ENCODE assay signal across 14 cellular contexts in genomic region chr7:44415510-44415909, GRCh38.
DNase-seq lines count a peak whose midpoint lies in the region; ATAC-seq and TF ChIP-seq lines count a peak whose summit lies in the region.
"Had no signal": no experiment of that assay in that cellular context is flagged by ENCODE, and none has a peak within 500 bp of the region (broad histone marks: within the 10 kb centered on the region; RNA-seq: fewer than 3 reads in every experiment).

No MANE protein-coding gene starts in this region.

- peak overlapping the region; percentile 57 for H2BK5ac ChIP-seq in mesenchymal stem cell (ENCODE audit: low read depth, low read length, poor library complexity, severe bottlenecking)

- peak overlapping the region in 1 of 2 experiments; percentile 30 for H3K4ac ChIP-seq in mesenchymal stem cell (ENCODE audit: low read depth in 1 of 2, low read length in 2 of 2)

- peak overlapping the region; percentile 90 for H3K27ac ChIP-seq in mesenchymal stem cell (ENCODE audit: low read length, poor library complexity, severe bottlenecking)
- H3K27ac ChIP-seq: brain microvascular endothelial cell had no signal

- H3K23ac ChIP-seq in mesenchymal stem cell (ENCODE audit: low read length in 2 of 2): no peak overlapping the region

- H3K27me3 Mint-ChIP-seq in activated CD8-positive, alpha-beta T cell treated with anti-CD3 and anti-CD28 coated beads for 36 hours: no peaks in the 10 kb centered on the region
- H3K27me3 Mint-ChIP-seq in activated CD8-positive, alpha-beta T cell treated with anti-CD3 and anti-CD28 coated beads, Interleukin-2, amount 10 ng/mL, durations not matched to agents 7 days and 5 days (ENCODE audit: low read depth): no peaks in the 10 kb centered on the region
- H3K27me3 Mint-ChIP-seq in activated naive CD8-positive, alpha-beta T cell treated with anti-CD3 and anti-CD28 coated beads for 36 hours: no peaks in the 10 kb centered on the region
- H3K27me3 Mint-ChIP-seq: stimulated activated memory B cell treated with anti-CD40 and anti-IgM and Interleukin-4, amounts not matched to agents 10 μg/mL and 1 μg/mL and 100 μg/mL, for 72 hours had no signal

- ATAC-seq in activated CD8-positive, alpha-beta T cell treated with anti-CD3 and anti-CD28 coated beads for 36 hours: peak; percentile 24
- ATAC-seq in activated CD8-positive, alpha-beta T cell treated with anti-CD3 and anti-CD28 coated beads, Interleukin-2, amount 10 ng/mL, durations not matched to agents 7 days and 5 days: no peak
- no peak for ATAC-seq in HG03196 (IDR thresholded peaks at IDR 0.05; ENCODE audit: unreplicated experiment)
- ATAC-seq: stimulated activated memory B cell treated with anti-CD40 and anti-IgM and Interleukin-4, amounts not matched to agents 10 μg/mL and 1 μg/mL and 100 μg/mL, for 72 hours had no signal

- TF ChIP-seq CTCF in activated CD8-positive, alpha-beta T cell treated with anti-CD3 and anti-CD28 coated beads for 36 hours (IDR thresholded peaks at IDR 0.05): no peak
- TF ChIP-seq CTCF in BE2C (IDR thresholded peaks at IDR 0.05; ENCODE audit: low read depth, low read length): no peak

- H3K36me3 Mint-ChIP-seq in activated CD8-positive, alpha-beta T cell treated with anti-CD3 and anti-CD28 coated beads for 36 hours (ENCODE audit: low read depth): peaks cover 46% of the 10 kb centered on the region
- H3K36me3 Mint-ChIP-seq in activated CD8-positive, alpha-beta T cell treated with anti-CD3 and anti-CD28 coated beads, Interleukin-2, amount 10 ng/mL, durations not matched to agents 7 days and 5 days (ENCODE audit: low read depth): peaks cover 29% of the 10 kb centered on the region
- peaks cover 48% of the 10 kb centered on the region for H3K36me3 Mint-ChIP-seq in activated naive CD8-positive, alpha-beta T cell treated with anti-CD3 and anti-CD28 coated beads for 36 hours

- POLR2A ChIA-PET in activated CD8-positive, alpha-beta T cell treated with anti-CD3 and anti-CD28 coated beads for 36 hours (lab: Charles Lee): interaction anchor here (1.0 kb wide), 1 partner anchor 23 kb away, joined by 3 read pairs; no protein-coding TSS in a partner anchor
- POLR2A ChIA-PET in activated CD8-positive, alpha-beta T cell treated with anti-CD3 and anti-CD28 coated beads, Interleukin-2, amount 10 ng/mL, durations not matched to agents 7 days and 5 days (lab: Charles Lee): interaction anchor here (0.6 kb wide), 1 partner anchor 21 kb away, joined by 3 read pairs; no protein-coding TSS in a partner anchor

- H3K18ac ChIP-seq in mesenchymal stem cell (ENCODE audit: low read depth in 1 of 2, low read length in 2 of 2): no peak overlapping the region

- intact Hi-C loops in activated CD8-positive, alpha-beta T cell treated with anti-CD3 and anti-CD28 coated beads for 36 hours (cut with micrococcal nuclease): no loop called here

- H3K14ac ChIP-seq in mesenchymal stem cell (ENCODE audit: low read length in 2 of 2): no peak overlapping the region

- H2BK120ac ChIP-seq in mesenchymal stem cell (ENCODE audit: low read depth, low read length): no peak overlapping the region

- peaks cover 24% of the 10 kb centered on the region for H3K4me1 Mint-ChIP-seq in activated CD8-positive, alpha-beta T cell treated with anti-CD3 and anti-CD28 coated beads for 36 hours (ENCODE audit: low read depth)
- H3K4me1 Mint-ChIP-seq in activated CD8-positive, alpha-beta T cell treated with anti-CD3 and anti-CD28 coated beads, Interleukin-2, amount 10 ng/mL, durations not matched to agents 7 days and 5 days (ENCODE audit: low read depth): peaks cover 2% of the 10 kb centered on the region
- peaks cover 28% of the 10 kb centered on the region for H3K4me1 Mint-ChIP-seq in activated naive CD8-positive, alpha-beta T cell treated with anti-CD3 and anti-CD28 coated beads for 36 hours

- CTCF ChIA-PET in activated CD8-positive, alpha-beta T cell treated with anti-CD3 and anti-CD28 coated beads for 36 hours (lab: Charles Lee): no interaction called here
- CTCF ChIA-PET in activated CD8-positive, alpha-beta T cell treated with anti-CD3 and anti-CD28 coated beads, Interleukin-2, amount 10 ng/mL, durations not matched to agents 7 days and 5 days (lab: Charles Lee): interaction anchor here (0.6 to 1.2 kb wide), 4 partner anchors 47 to 274 kb away, joined by 3 read pairs; no protein-coding TSS in a partner anchor

- H3K36me3 ChIP-seq in mesenchymal stem cell (ENCODE audit: control insufficient read depth in 1 of 2, insufficient read depth in 2 of 2, low read depth in 1 of 2, low read length in 2 of 2) (peaks cover 18 to 43% of the 10 kb centered on the region in 2 experiments), BE2C (peaks cover 16% of the 10 kb centered on the region)
- H3K36me3 ChIP-seq: brain microvascular endothelial cell had no signal

- no peak overlapping the region for H3K4me2 ChIP-seq in mesenchymal stem cell (ENCODE audit: low read length, poor library complexity, severe bottlenecking)

- H3K4me1 ChIP-seq in mesenchymal stem cell (ENCODE audit: control insufficient read depth, insufficient read depth, low read depth, low read length) (peaks cover 30% of the 10 kb centered on the region), BE2C (no peaks in the 10 kb centered on the region)

- H4K91ac ChIP-seq in mesenchymal stem cell (ENCODE audit: low read length): no peak overlapping the region

- H2BK12ac ChIP-seq in mesenchymal stem cell (ENCODE audit: low read length in 2 of 2): no peak overlapping the region

- H3K9ac ChIP-seq in mesenchymal stem cell (ENCODE audit: low read length): no peak overlapping the region

- DNase-seq in activated CD8-positive, alpha-beta T cell treated with anti-CD3 and anti-CD28 coated beads for 36 hours: no peak
- DNase-seq in activated CD8-positive, alpha-beta T cell treated with anti-CD3 and anti-CD28 coated beads, Interleukin-2, amount 10 ng/mL, durations not matched to agents 7 days and 5 days: no peak
- DNase-seq in HK-2 (ENCODE audit: unreplicated experiment): peak; percentile 25
- no peak for DNase-seq in activated naive CD8-positive, alpha-beta T cell treated with anti-CD3 and anti-CD28 coated beads for 36 hours
- DNase-seq in mesenchymal stem cell: no peak
- no peak for DNase-seq in NCI-H748 treated with DMSO at 0.1 percent for 48 hours (lab: John Stamatoyannopoulos, UW)
- no peak for DNase-seq in BE2C
- DNase-seq: activated CD4-positive, alpha-beta T cell treated with anti-CD3 and anti-CD28 coated beads, Interleukin-2, amount 50 U/mL, for 48 hours; activated effector memory CD4-positive, alpha-beta T cell treated with Interleukin-2 at 50 U/mL for 16 hours; brain microvascular endothelial cell; GDM1; NCI-H1105 had no signal

- H3K4me3 Mint-ChIP-seq in activated CD8-positive, alpha-beta T cell treated with anti-CD3 and anti-CD28 coated beads for 36 hours: no peak overlapping the region
- H3K4me3 Mint-ChIP-seq in activated CD8-positive, alpha-beta T cell treated with anti-CD3 and anti-CD28 coated beads, Interleukin-2, amount 10 ng/mL, durations not matched to agents 7 days and 5 days: no peak overlapping the region
- no peak overlapping the region for H3K4me3 Mint-ChIP-seq in activated naive CD8-positive, alpha-beta T cell treated with anti-CD3 and anti-CD28 coated beads for 36 hours
- H3K4me3 Mint-ChIP-seq: stimulated activated memory B cell treated with anti-CD40 and anti-IgM and Interleukin-4, amounts not matched to agents 10 μg/mL and 1 μg/mL and 100 μg/mL, for 72 hours had no signal

- peak overlapping the region; percentile 47 for H3K27ac Mint-ChIP-seq in activated CD8-positive, alpha-beta T cell treated with anti-CD3 and anti-CD28 coated beads for 36 hours
- H3K27ac Mint-ChIP-seq in activated CD8-positive, alpha-beta T cell treated with anti-CD3 and anti-CD28 coated beads, Interleukin-2, amount 10 ng/mL, durations not matched to agents 7 days and 5 days: no peak overlapping the region
- peak overlapping the region; percentile 22 for H3K27ac Mint-ChIP-seq in activated naive CD8-positive, alpha-beta T cell treated with anti-CD3 and anti-CD28 coated beads for 36 hours
- H3K27ac Mint-ChIP-seq: stimulated activated memory B cell treated with anti-CD40 and anti-IgM and Interleukin-4, amounts not matched to agents 10 μg/mL and 1 μg/mL and 100 μg/mL, for 72 hours had no signal

- peak overlapping the region; percentile 96 for H2AK5ac ChIP-seq in mesenchymal stem cell (ENCODE audit: low read length, severe bottlenecking)

- no peak overlapping the region for H2BK15ac ChIP-seq in mesenchymal stem cell (ENCODE audit: low read depth, poor library complexity, severe bottlenecking)

- WGBS in mesenchymal stem cell: 96% methylated on average over 3 of the region's 3 CpGs

- H3K79me1 ChIP-seq in mesenchymal stem cell (replicated peaks; ENCODE audit: low read length, poor library complexity, severe bottlenecking): peaks cover 28% of the 10 kb centered on the region

- H3K9me3 ChIP-seq in mesenchymal stem cell (ENCODE audit: control insufficient read depth, low read length) (peaks cover 10% of the 10 kb centered on the region), BE2C (no peaks in the 10 kb centered on the region)

- no peak overlapping the region for H4K8ac ChIP-seq in mesenchymal stem cell (ENCODE audit: low read length)

- H3K27me3 ChIP-seq in mesenchymal stem cell (ENCODE audit: control insufficient read depth in 1 of 2, insufficient read depth in 1 of 2, low read length in 2 of 2): no peaks in the 10 kb centered on the region
- H3K27me3 ChIP-seq in BE2C: no peaks in the 10 kb centered on the region
- H3K27me3 ChIP-seq: brain microvascular endothelial cell had no signal

- no peak overlapping the region for H2AFZ ChIP-seq in mesenchymal stem cell (ENCODE audit: low read depth, low read length)

- no peak overlapping the region for H3K4me3 ChIP-seq in mesenchymal stem cell (ENCODE audit: insufficient read depth in 1 of 2, low read depth in 1 of 2, low read length in 2 of 2)
- no peak overlapping the region for H3K4me3 ChIP-seq in BE2C (ENCODE audit: low read depth, low read length)

- no peaks in the 10 kb centered on the region for H3K9me3 Mint-ChIP-seq in activated CD8-positive, alpha-beta T cell treated with anti-CD3 and anti-CD28 coated beads for 36 hours
- H3K9me3 Mint-ChIP-seq in activated CD8-positive, alpha-beta T cell treated with anti-CD3 and anti-CD28 coated beads, Interleukin-2, amount 10 ng/mL, durations not matched to agents 7 days and 5 days (ENCODE audit: insufficient read depth): peaks cover 10% of the 10 kb centered on the region
- H3K9me3 Mint-ChIP-seq in activated naive CD8-positive, alpha-beta T cell treated with anti-CD3 and anti-CD28 coated beads for 36 hours: peaks cover 2% of the 10 kb centered on the region
